ENCODE assay signal across 1 cellular context in genomic region chr7:139738101-139738489, GRCh38.
TF ChIP-seq lines count a peak whose summit lies in the region.

No MANE protein-coding gene starts in this region.

TF ChIP-seq in HepG2, 621 proteins besides CTCF, POLR2A, EP300 and RAD21 (continued from another document and continues in another):
- TF ChIP-seq ARID3A (IDR thresholded peaks at IDR 0.05; ENCODE audit: low read depth, low read length), result peak; percentile 84
- TF ChIP-seq EHMT2 (IDR thresholded peaks at IDR 0.05; ENCODE audit: borderline replicate concordance, low read depth, low read length), result no peak
- TF ChIP-seq ZNF788 (CRISPR knock-in tag; IDR thresholded peaks at IDR 0.05; ENCODE audit: borderline replicate concordance), result 0 out of 2 replicates have a peak, but pooled peaks have one; percentile 29
- no peak for TF ChIP-seq ZNF337 (CRISPR knock-in tag; IDR thresholded peaks at IDR 0.05; ENCODE audit: borderline replicate concordance, low read depth)
- 0 out of 2 replicates have a peak, but pooled peaks have one; percentile 25 for TF ChIP-seq MED1 (CRISPR knock-in tag; IDR thresholded peaks at IDR 0.05)
- no peak for TF ChIP-seq ZNF644 (CRISPR knock-in tag; IDR thresholded peaks at IDR 0.05; ENCODE audit: low read depth)
- TF ChIP-seq FOXA1 (IDR thresholded peaks at IDR 0.05), result no peak
- peak; percentile 74 for TF ChIP-seq FOXA1 (CRISPR knock-in tag; IDR thresholded peaks at IDR 0.05)
- peak; percentile 70; the same call in 1 of the 2 replicates for TF ChIP-seq ZNF292 (CRISPR knock-in tag; IDR thresholded peaks at IDR 0.05; ENCODE audit: borderline replicate concordance, low read depth)
- TF ChIP-seq KMT2A (CRISPR knock-in tag; IDR thresholded peaks at IDR 0.05), result 0 out of 2 replicates have a peak, but pooled peaks have one; percentile 34
- no peak for TF ChIP-seq FUBP1 (CRISPR knock-in tag; IDR thresholded peaks at IDR 0.05; ENCODE audit: borderline replicate concordance)
- TF ChIP-seq ZSCAN31 (CRISPR knock-in tag; IDR thresholded peaks at IDR 0.05; ENCODE audit: low read depth), result 0 out of 2 replicates have a peak, but pooled peaks have one; percentile 50
- TF ChIP-seq SOX5 (CRISPR knock-in tag; IDR thresholded peaks at IDR 0.05; ENCODE audit: borderline replicate concordance), result peak; percentile 43; the same call in 1 of the 2 replicates
- TF ChIP-seq HNF4A (CRISPR knock-in tag; IDR thresholded peaks at IDR 0.05), result peak; percentile 76
- TF ChIP-seq IRF2 (CRISPR knock-in tag; IDR thresholded peaks at IDR 0.05), result peak; percentile 27; the same call in 1 of the 2 replicates
- TF ChIP-seq ZSCAN29 (CRISPR knock-in tag; conservative IDR thresholded peaks at IDR 0.05), result peak; percentile 91
- no peak for TF ChIP-seq BCLAF1 (IDR thresholded peaks at IDR 0.05)
- TF ChIP-seq SOX13 (IDR thresholded peaks at IDR 0.05), result no peak
- peak in 1 of 2 experiments; percentile 59; a peak in 2 of 4 replicates for TF ChIP-seq SOX13 (CRISPR knock-in tag; conservative IDR thresholded peaks at IDR 0.05 in 1 of 2, IDR thresholded peaks at IDR 0.05 in 1 of 2)
- no peak for TF ChIP-seq NCOA2 (CRISPR knock-in tag; IDR thresholded peaks at IDR 0.05)
- peak; percentile 60 for TF ChIP-seq XRCC5 (optimal IDR thresholded peaks at IDR 0.05; ENCODE audit: low read length)
- TF ChIP-seq ZNF674 (CRISPR knock-in tag; IDR thresholded peaks at IDR 0.05; ENCODE audit: low read depth), result no peak
- 0 out of 2 replicates have a peak, but pooled peaks have one; percentile 19 for TF ChIP-seq DRAP1 (CRISPR knock-in tag; IDR thresholded peaks at IDR 0.05)
- peak; percentile 62 for TF ChIP-seq PAXIP1 (CRISPR knock-in tag; conservative IDR thresholded peaks at IDR 0.05)
- peak; percentile 57; the same call in 1 of the 2 replicates for TF ChIP-seq ZBED4 (CRISPR knock-in tag; IDR thresholded peaks at IDR 0.05; ENCODE audit: borderline replicate concordance)
- peak; percentile 36; the same call in 1 of the 2 replicates for TF ChIP-seq NCOR1 (IDR thresholded peaks at IDR 0.05; ENCODE audit: borderline replicate concordance, low read length)
- TF ChIP-seq CREB3 (CRISPR knock-in tag; IDR thresholded peaks at IDR 0.05), result no peak
- TF ChIP-seq ZNF772 (CRISPR knock-in tag; IDR thresholded peaks at IDR 0.05), result 0 out of 2 replicates have a peak, but pooled peaks have one; percentile 40
- TF ChIP-seq FOXP4 (CRISPR knock-in tag; IDR thresholded peaks at IDR 0.05), result peak; percentile 54
- TF ChIP-seq LRRFIP1 (CRISPR knock-in tag; conservative IDR thresholded peaks at IDR 0.05), result no peak
- no peak; the same call in 1 of the 2 replicates for TF ChIP-seq NR2F6 (IDR thresholded peaks at IDR 0.05)
- peak; percentile 27; the same call in 1 of the 2 replicates for TF ChIP-seq NR2F6 (CRISPR knock-in tag; IDR thresholded peaks at IDR 0.05)
- peak; percentile 26; the same call in 1 of the 2 replicates for TF ChIP-seq CEBPG (CRISPR knock-in tag; IDR thresholded peaks at IDR 0.05)
- TF ChIP-seq KLF16 (CRISPR knock-in tag; IDR thresholded peaks at IDR 0.05), result 0 out of 4 replicates have a peak, but pooled peaks of 1 of the 2 experiments have one; percentile 30
- TF ChIP-seq FOXP1 (IDR thresholded peaks at IDR 0.05), result no peak
- TF ChIP-seq FOXP1 (CRISPR knock-in tag; IDR thresholded peaks at IDR 0.05), result peak; percentile 35; the same call in 1 of the 2 replicates
- peak; percentile 89 for TF ChIP-seq MIER2 (CRISPR knock-in tag; IDR thresholded peaks at IDR 0.05)
- peak; percentile 70 for TF ChIP-seq TBX2 (CRISPR knock-in tag; IDR thresholded peaks at IDR 0.05; ENCODE audit: borderline replicate concordance)
- TF ChIP-seq RCOR2 (CRISPR knock-in tag; IDR thresholded peaks at IDR 0.05), result 0 out of 2 replicates have a peak, but pooled peaks have one; percentile 44
- peak; percentile 62; the same call in 1 of the 2 replicates for TF ChIP-seq HDAC2 (CRISPR knock-in tag; IDR thresholded peaks at IDR 0.05)
- no peak for TF ChIP-seq DR1 (CRISPR knock-in tag; IDR thresholded peaks at IDR 0.05)
